ENCODE assay signal across 15 cellular contexts in genomic region chr2:237734905-237735623, GRCh38.
DNase-seq lines count a peak whose midpoint lies in the region; ATAC-seq, FAIRE-seq and TF ChIP-seq lines count a peak whose summit lies in the region.
"Had no signal": no experiment of that assay in that cellular context is flagged by ENCODE, and none has a peak within 500 bp of the region (broad histone marks: within the 10 kb centered on the region; RNA-seq: fewer than 3 reads in every experiment).

No MANE protein-coding gene starts in this region.

- no peak overlapping the region for H3K4me3 Mint-ChIP-seq in nephron progenitor cell

- H3K27me3 Mint-ChIP-seq in nephron progenitor cell (ENCODE audit: low read depth, poor library complexity) = no peaks in the 10 kb centered on the region

- H4K20me1 ChIP-seq in endothelial cell of umbilical vein (replicated peaks; ENCODE audit: control insufficient read depth, extremely low read depth, insufficient read depth, low read length) = no peaks in the 10 kb centered on the region

- H3K79me2 ChIP-seq in endothelial cell of umbilical vein (ENCODE audit: control insufficient read depth, insufficient read depth, low read length) = peaks cover 66% of the 10 kb centered on the region

- dilution Hi-C loops in endothelial cell of umbilical vein (cut with MboI; ENCODE audit: extremely low pct_ligation_motif_present, low sequenced_read_pairs) = no loop called here

- no TSS peak for BruUV-seq in endothelial cell of umbilical vein (replicated peaks; lab: Mats Ljungman, UMichigan)

- CTCF ChIA-PET in endothelial cell of umbilical vein (lab: Charles Lee) = interaction anchor here (1.0 to 5.3 kb wide), 5 partner anchors 9 to 62 kb away, joined by 3 to 51 read pairs (median 7); no protein-coding TSS in a partner anchor

- H3K27ac ChIP-seq in right cardiac atrium (ENCODE audit: low read length) (peak overlapping the region; percentile 0), endothelial cell of umbilical vein (ENCODE audit: insufficient read depth, low read depth, low read length) (no peak overlapping the region), vagina (peak overlapping the region; percentile 73)

- no peaks in the 10 kb centered on the region for H3K9me3 Mint-ChIP-seq in nephron progenitor cell

- POLR2A ChIA-PET in endothelial cell of umbilical vein (lab: Charles Lee) = interaction anchor here (1.3 kb wide), 1 partner anchor 14 kb away, joined by 4 read pairs; no protein-coding TSS in a partner anchor

- peaks cover 15% of the 10 kb centered on the region for H3K36me3 Mint-ChIP-seq in nephron progenitor cell (ENCODE audit: low read depth)

- no peaks in the 10 kb centered on the region for H3K36me3 ChIP-seq in endothelial cell of umbilical vein (ENCODE audit: control insufficient read depth in 2 of 2, extremely low read depth in 1 of 2, insufficient read depth in 2 of 2, low read length in 2 of 2)
- no peaks in the 10 kb centered on the region for H3K36me3 ChIP-seq in vagina
- H3K36me3 ChIP-seq: colonic mucosa had no signal

- no peak for TF ChIP-seq POLR2A in endothelial cell of umbilical vein (IDR thresholded peaks at IDR 0.05; ENCODE audit: low read depth, low read length)
- TF ChIP-seq POLR2A in vagina (IDR thresholded peaks at IDR 0.05) = no peak
- no peak for TF ChIP-seq POLR2A in erythroblast (IDR thresholded peaks at IDR 0.05; ENCODE audit: low read length)

- H3K4me1 ChIP-seq in right cardiac atrium (ENCODE audit: control insufficient read depth, insufficient read depth, low read length) (peaks cover 23% of the 10 kb centered on the region), endothelial cell of umbilical vein (ENCODE audit: control insufficient read depth, extremely low read depth, insufficient read depth, low read length) (peaks cover 51% of the 10 kb centered on the region), vagina (peaks cover 88% of the 10 kb centered on the region)

- no peak for TF ChIP-seq CTCF in endothelial cell of umbilical vein (IDR thresholded peaks at IDR 0.05; ENCODE audit: extremely low read depth in 1 of 2, insufficient read depth in 1 of 2, low read depth in 1 of 2, low read length in 2 of 2)
- TF ChIP-seq CTCF in nephron progenitor cell (IDR thresholded peaks at IDR 0.05) = no peak
- TF ChIP-seq CTCF in vagina (IDR thresholded peaks at IDR 0.05) = no peak

- no peak for FAIRE-seq in endothelial cell of umbilical vein (lab: Jason Lieb, UNC)
- FAIRE-seq: keratinocyte had no signal

- H3K9me1 ChIP-seq in endothelial cell of umbilical vein (replicated peaks; ENCODE audit: control insufficient read depth, extremely low read depth, insufficient read depth, low read length) = no peaks in the 10 kb centered on the region

- H3K9me3 ChIP-seq in right cardiac atrium (ENCODE audit: control insufficient read depth, low read length) (no peaks in the 10 kb centered on the region), endothelial cell of umbilical vein (replicated peaks; ENCODE audit: control insufficient read depth, insufficient read depth, low read length) (no peaks in the 10 kb centered on the region), vagina (no peaks in the 10 kb centered on the region)
- H3K9me3 ChIP-seq: BE2C, colonic mucosa had no signal

- peaks cover 90% of the 10 kb centered on the region for H3K4me1 Mint-ChIP-seq in nephron progenitor cell

- no peak overlapping the region for H3K9ac ChIP-seq in endothelial cell of umbilical vein (replicated peaks; ENCODE audit: extremely low read depth, insufficient read depth, low read length)

- no peak overlapping the region for H3K4me3 ChIP-seq in right cardiac atrium (ENCODE audit: low read length)
- no peak overlapping the region for H3K4me3 ChIP-seq in endothelial cell of umbilical vein (replicated peaks in 1 of 3; ENCODE audit: insufficient read depth in 1 of 3, low read depth in 1 of 3, low read length in 3 of 3)
- H3K4me3 ChIP-seq in vagina = no peak overlapping the region
- H3K4me3 ChIP-seq: colonic mucosa had no signal

- intact Hi-C loops in right cardiac atrium (cut with DNase I) (loop anchor here in 2 of 4 donors (5.0 kb wide), 2 partner anchors 38 to 43 kb away; no protein-coding TSS in a partner anchor), left cardiac atrium (cut with DNase I) (loop anchor here (5.0 kb wide), 2 partner anchors 38 to 43 kb away; no protein-coding TSS in a partner anchor), endothelial cell of umbilical vein (cut with micrococcal nuclease) (loop anchor here (1.0 to 2.0 kb wide), 2 partner anchors 9 to 60 kb away; no protein-coding TSS in a partner anchor), vagina (cut with DNase I) (loop anchor here (5.0 kb wide), 1 partner anchor 43 kb away; no protein-coding TSS in a partner anchor)

- DNase-seq in right cardiac atrium (peak in 1 of 3 donors; percentile 61), left cardiac atrium (no peak), endothelial cell of umbilical vein (ENCODE audit: low read depth, low spot score) (peak; percentile 58), nephron progenitor cell (no peak), vagina (ENCODE audit: extremely low spot score in 2 of 2) (peak in 1 of 2 donors; percentile 69), kidney tubule cell (ENCODE audit: low spot score) (no peak), HUDEP-2 (lab: John Stamatoyannopoulos, UW; ENCODE audit: unreplicated experiment in 76 of 76) (no peak), erythroblast (lab: John Stamatoyannopoulos, UW) (no peak)
- DNase-seq: BE2C; colonic mucosa; HCEC 1CT; NCI-H2227 treated with DMSO at 0.1 percent for 48 hours; stimulated activated CD4-positive, alpha-beta T cell treated with anti-CD3 and anti-CD28 coated beads, Interleukin-15, amount 100 ng/mL, for 24 hours; stimulated activated CD8-positive, alpha-beta memory T cell treated with anti-CD3 and anti-CD28 coated beads, Interleukin-4, amount 100 ng/mL, for 48 hours had no signal

- ATAC-seq in right cardiac atrium = no peak
- no peak for ATAC-seq in left cardiac atrium

- no peaks in the 10 kb centered on the region for H3K27me3 ChIP-seq in right cardiac atrium (ENCODE audit: control insufficient read depth, insufficient read depth)
- H3K27me3 ChIP-seq in endothelial cell of umbilical vein (ENCODE audit: control insufficient read depth in 2 of 2, insufficient read depth in 2 of 2, low read length in 2 of 2) = no peaks in the 10 kb centered on the region
- H3K27me3 ChIP-seq in vagina = no peaks in the 10 kb centered on the region
- H3K27me3 ChIP-seq: BE2C, colonic mucosa had no signal

- no peak overlapping the region for H2AFZ ChIP-seq in endothelial cell of umbilical vein (ENCODE audit: low read depth, low read length)

- H3K4me2 ChIP-seq in endothelial cell of umbilical vein (ENCODE audit: insufficient read depth, low read length) = peak overlapping the region; percentile 26

- 65% methylated on average over 25 of the region's 25 CpGs for WGBS in right cardiac atrium

- peak overlapping the region; percentile 93 for H3K27ac Mint-ChIP-seq in nephron progenitor cell

TF ChIP-seq in endothelial cell of umbilical vein, 7 proteins besides CTCF, POLR2A, EP300 and RAD21:
- no peak for TF ChIP-seq MYC (IDR thresholded peaks at IDR 0.05; ENCODE audit: low read depth, low read length)
- no peak for TF ChIP-seq GATA2 (IDR thresholded peaks at IDR 0.05; ENCODE audit: insufficient read depth, insufficient read length, low read depth, low read length)
- TF ChIP-seq FOS (IDR thresholded peaks at IDR 0.05; ENCODE audit: borderline replicate concordance, insufficient read depth, low read length) = peak; percentile 47
